In the genomic region with DNA sequence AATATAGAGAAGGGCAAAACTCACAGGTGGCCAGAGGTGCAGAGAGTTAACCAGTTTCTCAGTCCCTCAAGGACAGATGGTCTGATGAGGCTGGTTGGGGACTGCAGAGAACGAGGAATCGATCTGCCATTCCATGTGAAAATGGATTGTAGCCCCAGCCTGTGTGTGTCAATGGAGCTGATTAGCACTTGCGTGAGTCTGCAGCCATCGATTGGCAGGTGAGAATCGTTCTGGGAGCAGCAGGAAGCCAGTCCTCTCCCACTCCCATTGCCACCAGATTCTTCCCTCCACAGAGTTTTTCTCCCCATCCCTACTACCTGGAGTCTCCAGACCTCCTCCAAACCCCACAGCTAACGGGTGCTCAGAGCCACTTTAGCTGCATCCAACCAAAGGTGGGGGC, we compare ENCODE assay signal across 29 cellular contexts.
"Had no signal": no experiment of that assay in that cellular context is flagged by ENCODE, and none has a peak within 500 bp of the region (broad histone marks: within the 10 kb centered on the region; RNA-seq: fewer than 3 reads in every experiment).

No MANE protein-coding gene starts in this region.

- ATAC-seq: activated CD4-positive, alpha-beta T cell treated with anti-CD3 and anti-CD28 coated beads for 36 hours; activated naive CD8-positive, alpha-beta T cell treated with anti-CD3 and anti-CD28 coated beads, Interleukin-2, amount 50 U/mL, for 24 hours; body of pancreas; effector memory CD8-positive, alpha-beta T cell; gastroesophageal sphincter had no signal

- H3K27me3 Mint-ChIP-seq: activated CD4-positive, alpha-beta memory T cell treated with anti-CD3 and anti-CD28 coated beads for 36 hours; activated naive CD4-positive, alpha-beta T cell treated with anti-CD3 and anti-CD28 coated beads, Interleukin-2, amount 50 U/mL, for 24 hours; activated naive CD8-positive, alpha-beta T cell treated with anti-CD3 and anti-CD28 coated beads for 36 hours had no signal

- H3K4me3 Mint-ChIP-seq: activated CD4-positive, alpha-beta memory T cell treated with anti-CD3 and anti-CD28 coated beads for 36 hours; activated CD4-positive, alpha-beta T cell treated with anti-CD3 and anti-CD28 coated beads for 36 hours; activated CD4-positive, alpha-beta T cell treated with anti-CD3 and anti-CD28 coated beads, Interleukin-2, amount 10 ng/mL, durations not matched to agents 24 days and 14 days; activated naive CD4-positive, alpha-beta T cell treated with anti-CD3 and anti-CD28 coated beads for 36 hours; activated naive CD4-positive, alpha-beta T cell treated with anti-CD3 and anti-CD28 coated beads, Interleukin-2, amount 50 U/mL, for 24 hours; activated naive CD8-positive, alpha-beta T cell treated with anti-CD3 and anti-CD28 coated beads for 36 hours; activated naive CD8-positive, alpha-beta T cell treated with anti-CD3 and anti-CD28 coated beads, Interleukin-2, amount 50 U/mL, for 24 hours; activated T-helper 1 cell treated with anti-CD3 and anti-CD28 coated beads, Interleukin-12 subunit alpha, Interleukin-12 subunit beta, Interleukin-2, Interleukin-4 antibody, amounts not matched to agents 30 ng/mL and 10 ng/mL and 1 ng/mL, durations not matched to agents 14 hours and 24 hours and 36 hours; effector memory CD8-positive, alpha-beta T cell had no signal

- H3K27me3 ChIP-seq: adrenal gland, body of pancreas had no signal

- H3K4me1 ChIP-seq: adrenal gland, body of pancreas, esophagus squamous epithelium, gastroesophageal sphincter had no signal

- H3K36me3 Mint-ChIP-seq: activated CD4-positive, alpha-beta memory T cell treated with anti-CD3 and anti-CD28 coated beads for 36 hours; activated naive CD4-positive, alpha-beta T cell treated with anti-CD3 and anti-CD28 coated beads, Interleukin-2, amount 50 U/mL, for 24 hours; activated naive CD8-positive, alpha-beta T cell treated with anti-CD3 and anti-CD28 coated beads for 36 hours had no signal

- H3K9me3 ChIP-seq: adrenal gland, body of pancreas, esophagus squamous epithelium, gastroesophageal sphincter had no signal

- H3K27ac ChIP-seq: adrenal gland, body of pancreas, epithelial cell of prostate, esophagus squamous epithelium, gastroesophageal sphincter had no signal

- H3K36me3 ChIP-seq: adrenal gland, esophagus squamous epithelium, gastroesophageal sphincter had no signal

- H3K4me3 ChIP-seq: adrenal gland, body of pancreas, esophagus squamous epithelium, gastroesophageal sphincter had no signal

- H3K9me3 Mint-ChIP-seq: activated CD4-positive, alpha-beta memory T cell treated with anti-CD3 and anti-CD28 coated beads for 36 hours; activated naive CD4-positive, alpha-beta T cell treated with anti-CD3 and anti-CD28 coated beads for 36 hours; activated naive CD4-positive, alpha-beta T cell treated with anti-CD3 and anti-CD28 coated beads, Interleukin-2, amount 50 U/mL, for 24 hours; activated naive CD8-positive, alpha-beta T cell treated with anti-CD3 and anti-CD28 coated beads for 36 hours; activated naive CD8-positive, alpha-beta T cell treated with anti-CD3 and anti-CD28 coated beads, Interleukin-2, amount 50 U/mL, for 24 hours; activated T-helper 1 cell treated with anti-CD3 and anti-CD28 coated beads, Interleukin-12 subunit alpha, Interleukin-12 subunit beta, Interleukin-2, Interleukin-4 antibody, amounts not matched to agents 30 ng/mL and 10 ng/mL and 1 ng/mL, durations not matched to agents 14 hours and 24 hours and 36 hours; activated T-helper 2 cell treated with anti-CD3 and anti-CD28 coated beads, Interferon-gamma antibody, Interleukin-2, Interleukin-4, amounts not matched to agents 10 μg/mL and 5 μg/mL and 100 μg/mL, durations not matched to agents 14 hours and 24 hours and 36 hours had no signal

- H3K4me1 Mint-ChIP-seq: activated CD4-positive, alpha-beta T cell treated with anti-CD3 and anti-CD28 coated beads for 36 hours; activated CD4-positive, alpha-beta T cell treated with anti-CD3 and anti-CD28 coated beads, Interleukin-2, amount 10 ng/mL, durations not matched to agents 24 days and 14 days; activated naive CD4-positive, alpha-beta T cell treated with anti-CD3 and anti-CD28 coated beads, Interleukin-2, amount 50 U/mL, for 24 hours; activated naive CD8-positive, alpha-beta T cell treated with anti-CD3 and anti-CD28 coated beads for 36 hours; activated naive CD8-positive, alpha-beta T cell treated with anti-CD3 and anti-CD28 coated beads, Interleukin-2, amount 50 U/mL, for 24 hours had no signal

- DNase-seq: activated CD4-positive, alpha-beta memory T cell treated with anti-CD3 and anti-CD28 coated beads for 36 hours; activated CD4-positive, alpha-beta T cell treated with anti-CD3 and anti-CD28 coated beads for 36 hours; activated CD4-positive, alpha-beta T cell treated with anti-CD3 and anti-CD28 coated beads, Interleukin-2, amount 10 ng/mL, durations not matched to agents 24 days and 14 days; activated CD4-positive, CD25-positive, alpha-beta regulatory T cell; activated CD4-positive, CD25-positive, alpha-beta regulatory T cell treated with anti-CD3 and anti-CD28 coated beads, Interleukin-2, amount 50 U/mL, for 72 hours; activated effector memory CD4-positive, alpha-beta T cell treated with anti-CD3 and anti-CD28 coated beads, Interleukin-2, amount 50 U/mL, for 16 hours; activated naive CD4-positive, alpha-beta T cell treated with anti-CD3 and anti-CD28 coated beads for 36 hours; activated naive CD8-positive, alpha-beta T cell treated with anti-CD3 and anti-CD28 coated beads for 36 hours; activated naive CD8-positive, alpha-beta T cell treated with anti-CD3 and anti-CD28 coated beads, Interleukin-2, amount 50 U/mL, for 24 hours; activated T-cell treated with anti-CD3 and anti-CD28 coated beads, Interleukin-2, amount 50 U/mL, for 1 hour; activated T-cell treated with anti-CD3 and anti-CD28 coated beads, Interleukin-2, amount 50 U/mL, for 48 hours; adrenal gland; amygdala; aorta; body of pancreas; caudate nucleus; cortex of kidney; dermis blood vessel endothelial cell; effector CD4-positive, alpha-beta T cell; effector memory CD8-positive, alpha-beta T cell; esophagus squamous epithelium; foreskin melanocyte; head of caudate nucleus; T-helper 2 cell had no signal

- H3K27ac Mint-ChIP-seq: activated CD4-positive, alpha-beta memory T cell treated with anti-CD3 and anti-CD28 coated beads for 36 hours; activated CD4-positive, alpha-beta T cell treated with anti-CD3 and anti-CD28 coated beads for 36 hours; activated CD4-positive, alpha-beta T cell treated with anti-CD3 and anti-CD28 coated beads, Interleukin-2, amount 10 ng/mL, durations not matched to agents 24 days and 14 days; activated naive CD4-positive, alpha-beta T cell treated with anti-CD3 and anti-CD28 coated beads for 36 hours; activated naive CD8-positive, alpha-beta T cell treated with anti-CD3 and anti-CD28 coated beads for 36 hours; activated naive CD8-positive, alpha-beta T cell treated with anti-CD3 and anti-CD28 coated beads, Interleukin-2, amount 50 U/mL, for 24 hours; activated T-helper 1 cell treated with anti-CD3 and anti-CD28 coated beads, Interleukin-12 subunit alpha, Interleukin-12 subunit beta, Interleukin-2, Interleukin-4 antibody, amounts not matched to agents 30 ng/mL and 10 ng/mL and 1 ng/mL, durations not matched to agents 14 hours and 24 hours and 36 hours; activated T-helper 2 cell treated with anti-CD3 and anti-CD28 coated beads, Interferon-gamma antibody, Interleukin-2, Interleukin-4, amounts not matched to agents 10 μg/mL and 5 μg/mL and 100 μg/mL, durations not matched to agents 14 hours and 24 hours and 36 hours; effector memory CD8-positive, alpha-beta T cell had no signal
